ENCODE assay signal across 14 cellular contexts in genomic region chr9:109969559-109970237, GRCh38.
A peak's percentile ranks its signal among the peaks of the same experiment; 100 is the strongest.
DNase-seq lines count a peak whose midpoint lies in the region; ATAC-seq, FAIRE-seq and TF ChIP-seq lines count a peak whose summit lies in the region.
"Had no signal": no experiment of that assay in that cellular context is flagged by ENCODE, and none has a peak within 500 bp of the region (broad histone marks: within the 10 kb centered on the region; RNA-seq: fewer than 3 reads in every experiment).

No MANE protein-coding gene starts in this region.

- H3K9me2 ChIP-seq in MM.1S (replicated peaks; ENCODE audit: insufficient read depth, low read length) = no peaks in the 10 kb centered on the region

- peak overlapping the region in 10 of 11 experiments; percentile 9 to 83 (median 71); a peak in 10 of 22 replicates for H3K4me2 ChIP-seq in BLaER1 treated with 17β-estradiol and CSF1 and Interleukin-3, amounts not matched to agents 10 nM and 100 nM
- H3K4me2 ChIP-seq in MM.1S (ENCODE audit: low read depth, low read length) = no peak overlapping the region

- H3K4me3 Mint-ChIP-seq in dendritic cell treated with granulocyte-macrophage colony-stimulating factor and Interleukin-4, amounts not matched to agents 40 ng/mL and 50 ng/mL, for 4 days = no peak overlapping the region
- H3K4me3 Mint-ChIP-seq in mesothelial cell of epicardium = no peak overlapping the region
- H3K4me3 Mint-ChIP-seq: immature natural killer cell; stimulated activated effector memory CD8-positive, alpha-beta T cell treated with anti-CD3 and anti-CD28 coated beads, Interleukin-12 subunit alpha, Interleukin-12 subunit beta, amount 100 ng/mL, for 72 hours had no signal

- H3K4me1 ChIP-seq in BLaER1 treated with 17β-estradiol and CSF1 and Interleukin-3, amounts not matched to agents 10 nM and 100 nM = peaks cover 38 to 78% (median 52%) of the 10 kb centered on the region in 10 experiments
- peaks cover 54% of the 10 kb centered on the region for H3K4me1 ChIP-seq in MM.1S (ENCODE audit: low read length)

- TF ChIP-seq POLR2A in GM12891 (IDR thresholded peaks at IDR 0.05; ENCODE audit: low read depth, low read length) = no peak

- FAIRE-seq in GM12891 (lab: Jason Lieb, UNC) = peak; percentile 28
- FAIRE-seq: colon had no signal

- H3K27ac ChIP-seq in BLaER1 treated with 17β-estradiol and CSF1 and Interleukin-3, amounts not matched to agents 10 nM and 100 nM = no peak overlapping the region
- H3K27ac ChIP-seq in MM.1S (ENCODE audit: low read length) = no peak overlapping the region

- H3K36me3 Mint-ChIP-seq in dendritic cell treated with granulocyte-macrophage colony-stimulating factor and Interleukin-4, amounts not matched to agents 40 ng/mL and 50 ng/mL, for 4 days (ENCODE audit: low read depth) = no peaks in the 10 kb centered on the region
- no peaks in the 10 kb centered on the region for H3K36me3 Mint-ChIP-seq in mesothelial cell of epicardium
- H3K36me3 Mint-ChIP-seq: activated naive CD8-positive, alpha-beta T cell; immature natural killer cell had no signal

- no peaks in the 10 kb centered on the region for H3K9me3 Mint-ChIP-seq in dendritic cell treated with granulocyte-macrophage colony-stimulating factor and Interleukin-4, amounts not matched to agents 40 ng/mL and 50 ng/mL, for 4 days
- H3K9me3 Mint-ChIP-seq in mesothelial cell of epicardium = no peaks in the 10 kb centered on the region
- H3K9me3 Mint-ChIP-seq: immature natural killer cell; stimulated activated effector memory CD8-positive, alpha-beta T cell treated with anti-CD3 and anti-CD28 coated beads, Interleukin-12 subunit alpha, Interleukin-12 subunit beta, amount 100 ng/mL, for 72 hours had no signal

- no peak for ATAC-seq in esophagus mucosa
- ATAC-seq: stimulated activated effector memory CD8-positive, alpha-beta T cell treated with anti-CD3 and anti-CD28 coated beads, Interleukin-12 subunit alpha, Interleukin-12 subunit beta, amount 100 ng/mL, for 72 hours had no signal

- H3K79me2 ChIP-seq in MM.1S (ENCODE audit: low read length) = no peaks in the 10 kb centered on the region

- H3K4me1 Mint-ChIP-seq in dendritic cell treated with granulocyte-macrophage colony-stimulating factor and Interleukin-4, amounts not matched to agents 40 ng/mL and 50 ng/mL, for 4 days (ENCODE audit: low read depth) = peaks cover 81% of the 10 kb centered on the region
- H3K4me1 Mint-ChIP-seq in mesothelial cell of epicardium = peaks cover 14% of the 10 kb centered on the region
- H3K4me1 Mint-ChIP-seq: immature natural killer cell had no signal

- H3F3A ChIP-seq in MM.1S (ENCODE audit: insufficient read depth, low read length) = peaks cover 21% of the 10 kb centered on the region

- TF ChIP-seq CTCF in mesothelial cell of epicardium (IDR thresholded peaks at IDR 0.05; ENCODE audit: unreplicated experiment) (no peak), MM.1S (IDR thresholded peaks at IDR 0.05; ENCODE audit: low read length) (no peak)

- peaks cover 0 to 68% (median 17%) of the 10 kb centered on the region in 11 experiments; a peak in 13 of 22 replicates for H3K27me3 ChIP-seq in BLaER1 treated with 17β-estradiol and CSF1 and Interleukin-3, amounts not matched to agents 10 nM and 100 nM
- H3K27me3 ChIP-seq in MM.1S (replicated peaks; ENCODE audit: insufficient read depth, low read length) = no peaks in the 10 kb centered on the region

- H3K9me3 ChIP-seq in BLaER1 treated with 17β-estradiol and CSF1 and Interleukin-3, amounts not matched to agents 10 nM and 100 nM (replicated peaks in 1 of 11) = no peaks in the 10 kb centered on the region; a peak in 1 of 22 replicates
- no peaks in the 10 kb centered on the region for H3K9me3 ChIP-seq in MM.1S (replicated peaks; ENCODE audit: insufficient read depth, low read length)

- no peak overlapping the region for H3K9ac ChIP-seq in BLaER1 treated with 17β-estradiol and CSF1 and Interleukin-3, amounts not matched to agents 10 nM and 100 nM
- no peak overlapping the region for H3K9ac ChIP-seq in MM.1S (ENCODE audit: low read length)

- DNase-seq in GM12891 (ENCODE audit: insufficient read length, low spot score) = no peak
- DNase-seq in mesothelial cell of epicardium (ENCODE audit: low spot score in 2 of 2, unreplicated experiment in 2 of 2) = no peak
- DNase-seq in HuH-7.5 (ENCODE audit: low spot score) = no peak
- DNase-seq in MM.1S = no peak
- DNase-seq: C1 segment of cervical spinal cord; immature natural killer cell; NCI-H446; stimulated activated CD4-positive, alpha-beta T cell treated with anti-CD3 and anti-CD28 coated beads, Interleukin-4, amount 100 ng/mL, for 24 hours had no signal

- H3K27ac Mint-ChIP-seq in dendritic cell treated with granulocyte-macrophage colony-stimulating factor and Interleukin-4, amounts not matched to agents 40 ng/mL and 50 ng/mL, for 4 days = peak overlapping the region; percentile 86
- peak overlapping the region; percentile 64 for H3K27ac Mint-ChIP-seq in mesothelial cell of epicardium
- H3K27ac Mint-ChIP-seq: immature natural killer cell; stimulated activated effector memory CD8-positive, alpha-beta T cell treated with anti-CD3 and anti-CD28 coated beads, Interleukin-12 subunit alpha, Interleukin-12 subunit beta, amount 100 ng/mL, for 72 hours had no signal

- peaks cover 0 to 27% (median 6%) of the 10 kb centered on the region in 11 experiments; a peak in 8 of 22 replicates for H4K20me1 ChIP-seq in BLaER1 treated with 17β-estradiol and CSF1 and Interleukin-3, amounts not matched to agents 10 nM and 100 nM
- no peaks in the 10 kb centered on the region for H4K20me1 ChIP-seq in MM.1S (ENCODE audit: insufficient read depth, low read length)

- H2AFZ ChIP-seq in MM.1S (ENCODE audit: low read length) = no peak overlapping the region

- intact Hi-C loops in dendritic cell treated with granulocyte-macrophage colony-stimulating factor and Interleukin-4, amounts not matched to agents 40 ng/mL and 50 ng/mL, for 4 days (cut with micrococcal nuclease) = loop anchor here (5.0 kb wide), 2 partner anchors 42 to 78 kb away; no protein-coding TSS in a partner anchor

- H3K36me3 ChIP-seq in BLaER1 treated with 17β-estradiol and CSF1 and Interleukin-3, amounts not matched to agents 10 nM and 100 nM = no peaks in the 10 kb centered on the region
- no peaks in the 10 kb centered on the region for H3K36me3 ChIP-seq in MM.1S (replicated peaks; ENCODE audit: insufficient read depth, low read length)

- no peak overlapping the region for H3K4me3 ChIP-seq in BLaER1 treated with 17β-estradiol and CSF1 and Interleukin-3, amounts not matched to agents 10 nM and 100 nM
- H3K4me3 ChIP-seq in MM.1S (ENCODE audit: low read length) = no peak overlapping the region

- H3K27me3 Mint-ChIP-seq in dendritic cell treated with granulocyte-macrophage colony-stimulating factor and Interleukin-4, amounts not matched to agents 40 ng/mL and 50 ng/mL, for 4 days = peaks cover 7% of the 10 kb centered on the region
- no peaks in the 10 kb centered on the region for H3K27me3 Mint-ChIP-seq in mesothelial cell of epicardium (ENCODE audit: low read depth)
- H3K27me3 Mint-ChIP-seq: activated naive CD8-positive, alpha-beta T cell had no signal

TF ChIP-seq in GM12891, 5 proteins besides CTCF, POLR2A, EP300 and RAD21:
- TF ChIP-seq PAX5 (IDR thresholded peaks at IDR 0.05; ENCODE audit: insufficient read depth, low read length, severe bottlenecking) = no peak
TF ChIP-seq in GM12891: peak in this region for 0.
